ENCODE assay signal across 10 cellular contexts in the genomic region with DNA sequence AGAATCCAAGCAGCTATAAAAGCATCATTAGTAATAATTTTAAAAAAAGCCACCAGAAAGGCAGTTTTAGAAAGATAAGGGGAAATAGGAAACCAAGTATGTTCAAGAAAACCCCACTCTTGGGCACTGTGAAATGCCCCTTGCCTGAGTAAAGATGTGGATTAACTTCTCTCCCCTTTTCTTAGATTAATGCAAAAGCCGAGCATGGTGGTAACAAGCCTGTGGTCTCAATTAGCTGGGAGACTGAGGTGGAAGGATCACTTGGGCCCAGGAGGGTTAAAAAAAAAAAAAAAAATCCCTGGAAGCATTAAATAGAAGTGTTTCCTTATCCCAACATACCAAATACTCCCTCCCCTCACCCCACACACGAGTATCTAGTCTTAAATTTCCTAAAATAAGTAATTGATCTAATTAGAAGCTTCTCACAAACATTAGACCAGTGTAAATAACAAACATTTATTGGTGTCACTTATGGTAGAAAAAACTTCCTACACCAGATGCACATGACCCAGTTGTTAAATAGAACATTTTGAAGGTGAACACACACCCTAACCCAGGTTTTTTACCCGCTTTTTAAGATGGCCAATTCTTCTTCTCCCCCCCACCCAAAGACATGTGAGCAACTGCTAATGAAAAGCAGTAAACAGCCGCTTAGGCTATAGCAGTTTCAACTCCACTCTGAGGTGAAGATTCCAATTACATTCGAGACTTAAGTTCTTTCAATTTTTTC. TPM values are rescaled to one million over a fixed set of nuclear protein-coding genes. Genes with fewer than 3 reads are reported as not detected.
DNase-seq lines count a peak whose midpoint lies in the region; ATAC-seq and TF ChIP-seq lines count a peak whose summit lies in the region.
"Had no signal": no experiment of that assay in that cellular context is flagged by ENCODE, and none has a peak within 500 bp of the region (broad histone marks: within the 10 kb centered on the region; RNA-seq: fewer than 3 reads in every experiment).

No MANE protein-coding gene starts in this region.

- H3K4me1 ChIP-seq in breast epithelium (peaks cover 3 to 19% of the 10 kb centered on the region in 2 donors), thoracic aorta (ENCODE audit: control insufficient read depth in 1 of 2, low read depth in 2 of 2) (peaks cover 42 to 55% of the 10 kb centered on the region in 2 donors)

- POLR2A ChIA-PET in MCF 10A (lab: Yijun Ruan, JAX) = interaction anchor here (0.6 to 12.2 kb wide), 5 partner anchors 25 to 249 kb away, joined by 3 to 138 read pairs (median 3); a partner anchor contains a TSS
- POLR2A ChIA-PET in activated CD4-positive, alpha-beta memory T cell treated with anti-CD3 and anti-CD28 coated beads, Interleukin-2, amount 10 ng/mL, durations not matched to agents 7 days and 5 days (lab: Charles Lee) = interaction anchor here (1.7 to 4.5 kb wide), 3 partner anchors 10 to 45 kb away, joined by 9 to 17 read pairs (median 10); a partner anchor contains a TSS

- BruUV-seq in MCF 10A (replicated peaks; lab: Mats Ljungman, UMichigan) = no TSS peak

- DNase-seq in MCF 10A (ENCODE audit: unreplicated experiment) (no peak), breast epithelium (ENCODE audit: low spot score in 2 of 2) (no peak), foreskin fibroblast (no peak), thoracic aorta (ENCODE audit: low spot score) (no peak), HUDEP-2 (lab: John Stamatoyannopoulos, UW; ENCODE audit: unreplicated experiment in 76 of 76) (no peak), putamen (ENCODE audit: low spot score) (no peak)
- DNase-seq in activated CD4-positive, alpha-beta memory T cell treated with anti-CD3 and anti-CD28 coated beads, Interleukin-2, amount 10 ng/mL, durations not matched to agents 7 days and 5 days = no peak
- DNase-seq: activated CD8-positive, alpha-beta memory T cell treated with anti-CD3 and anti-CD28 coated beads, Interleukin-2, amount 50 U/mL, for 48 hours had no signal

- ATAC-seq in thoracic aorta (ENCODE audit: insufficient number of reproducible peaks, low FRiP score, low read depth) (no peak), GM21367 (IDR thresholded peaks at IDR 0.05; ENCODE audit: unreplicated experiment) (no peak)

- TF ChIP-seq POLR2A in breast epithelium (IDR thresholded peaks at IDR 0.05) = no peak

- H3K9me3 ChIP-seq in breast epithelium (no peaks in the 10 kb centered on the region), thoracic aorta (no peaks in the 10 kb centered on the region)
- H3K9me3 ChIP-seq: esophagus muscularis mucosa had no signal

- TF ChIP-seq CTCF in MCF 10A (IDR thresholded peaks at IDR 0.05; ENCODE audit: unreplicated experiment) (no peak), breast epithelium (IDR thresholded peaks at IDR 0.05) (no peak), foreskin fibroblast (IDR thresholded peaks at IDR 0.05; ENCODE audit: low read depth, low read length) (no peak), thoracic aorta (IDR thresholded peaks at IDR 0.05) (no peak)

- CTCF ChIA-PET in MCF 10A (lab: Yijun Ruan, JAX) = interaction anchor here (1.1 kb wide), 1 partner anchor 127 kb away, joined by 4 read pairs; no protein-coding TSS in a partner anchor
- CTCF ChIA-PET in activated CD4-positive, alpha-beta memory T cell treated with anti-CD3 and anti-CD28 coated beads, Interleukin-2, amount 10 ng/mL, durations not matched to agents 7 days and 5 days (lab: Charles Lee) = no interaction called here

- H3K4me3 ChIP-seq in breast epithelium (peak overlapping the region in 1 of 3 donors; percentile 31), foreskin fibroblast (ENCODE audit: low read depth in 1 of 2, low read length in 2 of 2) (peak overlapping the region; percentile 5 to 37), thoracic aorta (peak overlapping the region; percentile 98)

- peak overlapping the region; percentile 36 for H3K27ac Mint-ChIP-seq in MCF 10A (ENCODE audit: low read depth, unreplicated experiment)
- peak overlapping the region; percentile 36 for H3K27ac Mint-ChIP-seq in activated CD4-positive, alpha-beta memory T cell treated with anti-CD3 and anti-CD28 coated beads, Interleukin-2, amount 10 ng/mL, durations not matched to agents 7 days and 5 days

- peaks cover 84% of the 10 kb centered on the region for H3K36me3 Mint-ChIP-seq in MCF 10A (ENCODE audit: insufficient read depth, unreplicated experiment)
- peaks cover 72% of the 10 kb centered on the region for H3K36me3 Mint-ChIP-seq in activated CD4-positive, alpha-beta memory T cell treated with anti-CD3 and anti-CD28 coated beads, Interleukin-2, amount 10 ng/mL, durations not matched to agents 7 days and 5 days (ENCODE audit: low read depth)

- H3K4me3 Mint-ChIP-seq in MCF 10A (ENCODE audit: unreplicated experiment) = peak overlapping the region; percentile 79
- H3K4me3 Mint-ChIP-seq in activated CD4-positive, alpha-beta memory T cell treated with anti-CD3 and anti-CD28 coated beads, Interleukin-2, amount 10 ng/mL, durations not matched to agents 7 days and 5 days = no peak overlapping the region

- no peaks in the 10 kb centered on the region for H3K27me3 Mint-ChIP-seq in MCF 10A (ENCODE audit: insufficient read depth, unreplicated experiment)
- no peaks in the 10 kb centered on the region for H3K27me3 Mint-ChIP-seq in activated CD4-positive, alpha-beta memory T cell treated with anti-CD3 and anti-CD28 coated beads, Interleukin-2, amount 10 ng/mL, durations not matched to agents 7 days and 5 days

- H3K4me1 Mint-ChIP-seq in MCF 10A (ENCODE audit: insufficient read depth, unreplicated experiment) = peaks cover 37% of the 10 kb centered on the region
- peaks cover 46% of the 10 kb centered on the region for H3K4me1 Mint-ChIP-seq in activated CD4-positive, alpha-beta memory T cell treated with anti-CD3 and anti-CD28 coated beads, Interleukin-2, amount 10 ng/mL, durations not matched to agents 7 days and 5 days

- no peaks in the 10 kb centered on the region for H3K9me3 Mint-ChIP-seq in MCF 10A (ENCODE audit: unreplicated experiment)
- H3K9me3 Mint-ChIP-seq in activated CD4-positive, alpha-beta memory T cell treated with anti-CD3 and anti-CD28 coated beads, Interleukin-2, amount 10 ng/mL, durations not matched to agents 7 days and 5 days = no peaks in the 10 kb centered on the region

- H3K27ac ChIP-seq in breast epithelium = peak overlapping the region in 1 of 2 donors; percentile 0
- no peak overlapping the region for H3K27ac ChIP-seq in thoracic aorta

- intact Hi-C loops in MCF 10A (cut with micrococcal nuclease) = no loop called here
- intact Hi-C loops in breast epithelium (cut with DNase I; ENCODE audit: low total_unique reads) = no loop called here

- H3K27me3 ChIP-seq in breast epithelium (no peaks in the 10 kb centered on the region), thoracic aorta (replicated peaks; ENCODE audit: insufficient read depth) (no peaks in the 10 kb centered on the region)
- H3K27me3 ChIP-seq: esophagus muscularis mucosa had no signal

- H3K36me3 ChIP-seq in breast epithelium (peaks cover 8% of the 10 kb centered on the region), thoracic aorta (peaks cover 35% of the 10 kb centered on the region)

RNA-seq across cellular contexts. Expression of a gene that starts 5.2 kb away (rescaled TPM):
- total RNA-seq in MCF 10A (2022) (1,165 and 1,788 TPM in 2 replicates), breast epithelium (100 to 1,000 TPM in 1 of 3 donors, 10 to 100 TPM in 2; 91.9 to 125 (median 95.1) TPM), thoracic aorta (100 to 1,000 TPM; 127 to 207 TPM)
- total RNA-seq in activated CD4-positive, alpha-beta memory T cell treated with anti-CD3 and anti-CD28 coated beads, Interleukin-2, amount 10 ng/mL, durations not matched to agents 7 days and 5 days = 100 to 1,000 TPM; 155 to 156 TPM

RNA-seq across cellular contexts. Expression of a gene that starts 25.7 kb away (rescaled TPM):
- 46.2 and 53.9 TPM in 2 replicates for total RNA-seq in MCF 10A (2022)
- total RNA-seq in breast epithelium = 10 to 100 TPM; 49.3 to 77.0 (median 72.7) TPM
- 10 to 100 TPM; 47.7 to 49.6 TPM for total RNA-seq in activated CD4-positive, alpha-beta memory T cell treated with anti-CD3 and anti-CD28 coated beads, Interleukin-2, amount 10 ng/mL, durations not matched to agents 7 days and 5 days
- 100 to 1,000 TPM in 1 of 2 donors, 10 to 100 TPM in 1; 82.8 to 105 TPM for total RNA-seq in thoracic aorta

RNA-seq across cellular contexts. Expression of a gene that starts 35.6 kb away (rescaled TPM):
- total RNA-seq in MCF 10A (2022) (21.5 and 37.2 TPM in 2 replicates), breast epithelium (10 to 100 TPM; 14.0 to 25.6 (median 17.9) TPM), thoracic aorta (1 to 10 TPM; 8.1 to 9.9 TPM)
- 10 to 100 TPM; 11.8 to 12.1 TPM for total RNA-seq in activated CD4-positive, alpha-beta memory T cell treated with anti-CD3 and anti-CD28 coated beads, Interleukin-2, amount 10 ng/mL, durations not matched to agents 7 days and 5 days

RNA-seq across cellular contexts. Expression of a gene that starts 46.4 kb away (rescaled TPM):
- total RNA-seq in MCF 10A (2022) (40.7 and 41.7 TPM in 2 replicates), breast epithelium (10 to 100 TPM; 34.4 to 50.2 (median 42.1) TPM), thoracic aorta (10 to 100 TPM; 33.9 to 34.9 TPM)
- total RNA-seq in activated CD4-positive, alpha-beta memory T cell treated with anti-CD3 and anti-CD28 coated beads, Interleukin-2, amount 10 ng/mL, durations not matched to agents 7 days and 5 days = 10 to 100 TPM; 56.4 to 57.6 TPM
